ENCODE assay signal across 10 cellular contexts in the genomic region with DNA sequence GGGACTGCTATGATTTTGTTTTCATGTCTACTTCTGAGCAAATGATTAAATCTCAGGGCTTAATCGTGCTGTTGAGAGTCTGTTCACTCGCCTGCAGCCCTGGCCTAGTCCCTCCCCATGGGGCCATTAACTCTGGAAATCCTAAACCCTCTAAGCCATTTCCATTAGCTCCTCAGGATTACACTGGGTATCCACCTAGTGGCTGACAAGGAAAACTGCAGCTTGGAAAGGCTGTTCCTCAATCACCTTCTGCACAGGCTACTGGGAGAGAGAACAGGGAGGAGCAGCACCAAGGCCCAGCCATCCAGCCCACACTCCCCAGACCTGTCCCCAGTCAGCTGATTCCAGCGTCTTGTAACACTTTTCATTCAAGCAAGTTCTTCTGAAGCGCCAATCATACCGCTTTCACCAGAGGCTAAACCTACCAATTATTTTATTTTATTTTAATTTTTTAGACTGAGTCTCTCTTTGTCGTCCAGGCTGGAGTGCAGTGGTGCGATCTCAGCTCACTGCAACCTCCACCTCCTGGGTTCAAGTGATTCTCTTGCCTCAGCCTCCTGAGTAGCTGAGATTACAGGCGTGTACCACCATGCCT. TPM values are rescaled to one million over a fixed set of nuclear protein-coding genes. Genes with fewer than 3 reads are reported as not detected.
DNase-seq lines count a peak whose midpoint lies in the region; ATAC-seq and TF ChIP-seq lines count a peak whose summit lies in the region.
"Had no signal": no experiment of that assay in that cellular context is flagged by ENCODE, and none has a peak within 500 bp of the region (broad histone marks: within the 10 kb centered on the region; RNA-seq: fewer than 3 reads in every experiment).

No MANE protein-coding gene starts in this region.

- H3K4me1 ChIP-seq in Panc1 (ENCODE audit: control insufficient read depth, insufficient read depth, low read length) (no peaks in the 10 kb centered on the region), left lung (no peaks in the 10 kb centered on the region)

- BruUV-seq in Panc1 (replicated peaks; lab: Mats Ljungman, UMichigan) = no TSS peak

- no peak overlapping the region for H3K4me3 ChIP-seq in LNCaP clone FGC (ENCODE audit: low read depth, low read length)
- H3K4me3 ChIP-seq in Panc1 (ENCODE audit: low read depth in 2 of 2, low read length in 2 of 2) = no peak overlapping the region
- H3K4me3 ChIP-seq in left lung = no peak overlapping the region
- H3K4me3 ChIP-seq: BLaER1 had no signal

- CTCF ChIA-PET in Panc1 (lab: Charles Lee) = interaction anchor here (0.5 to 1.5 kb wide), 3 partner anchors 26 to 75 kb away, joined by 3 to 16 read pairs (median 3); no protein-coding TSS in a partner anchor

- intact Hi-C loops in Panc1 (cut with micrococcal nuclease; ENCODE audit: unreplicated experiment) (no loop called here), left lung (cut with DNase I) (no loop called here)

- no peaks in the 10 kb centered on the region for H3K9me3 Mint-ChIP-seq in type B pancreatic cell

- H3K27ac ChIP-seq in Panc1 (ENCODE audit: low read length) = no peak overlapping the region
- H3K27ac ChIP-seq in left lung = no peak overlapping the region
- H3K27ac ChIP-seq: BLaER1 had no signal

- H3K36me3 ChIP-seq in Panc1 (ENCODE audit: control insufficient read depth, insufficient read depth, low read length) = no peaks in the 10 kb centered on the region
- no peaks in the 10 kb centered on the region for H3K36me3 ChIP-seq in left lung
- H3K36me3 ChIP-seq: BLaER1 had no signal

- H3K27me3 Mint-ChIP-seq in type B pancreatic cell = peaks cover 23% of the 10 kb centered on the region

- POLR2A ChIA-PET in Panc1 (lab: Charles Lee) = no interaction called here

- no peaks in the 10 kb centered on the region for H3K4me1 Mint-ChIP-seq in type B pancreatic cell (ENCODE audit: unreplicated experiment)

- ATAC-seq in GM21528 (IDR thresholded peaks at IDR 0.05; ENCODE audit: low FRiP score, unreplicated experiment) = peak; percentile 73
- ATAC-seq in Panc1 = peak; percentile 95
- peak; percentile 91 for ATAC-seq in left lung

- H3K9me3 ChIP-seq in Panc1 (ENCODE audit: control insufficient read depth, insufficient read depth, low read depth, low read length) (no peaks in the 10 kb centered on the region), left lung (no peaks in the 10 kb centered on the region)
- H3K9me3 ChIP-seq: BLaER1 had no signal

- peak; percentile 63 for DNase-seq in SIG-M5 treated with dmso at 0.1 percent for 504 hours (lab: John Stamatoyannopoulos, UW; ENCODE audit: unreplicated experiment)
- no peak for DNase-seq in SIG-M5 (lab: John Stamatoyannopoulos, UW)
- DNase-seq in LNCaP clone FGC (ENCODE audit: low read depth) = peak; percentile 27
- peak; percentile 35 for DNase-seq in Panc1 (ENCODE audit: low read depth, low spot score)
- peak; percentile 32 for DNase-seq in central memory CD4-positive, alpha-beta T cell
- DNase-seq in left lung = no peak
- DNase-seq in type B pancreatic cell (ENCODE audit: extremely low spot score, unreplicated experiment) = no peak

- no peak overlapping the region for H3K4me3 Mint-ChIP-seq in type B pancreatic cell

- TF ChIP-seq CTCF in LNCaP clone FGC (IDR thresholded peaks at IDR 0.05; ENCODE audit: control insufficient read depth, extremely low read depth, insufficient read depth) (peak; percentile 83), Panc1 (IDR thresholded peaks at IDR 0.05) (peak; percentile 88), left lung (IDR thresholded peaks at IDR 0.05) (peak; percentile 73 to 85), type B pancreatic cell (conservative IDR thresholded peaks at IDR 0.05) (peak; percentile 84)

- H3K27me3 ChIP-seq in Panc1 (ENCODE audit: control insufficient read depth, insufficient read depth, low read length) (peaks cover 19% of the 10 kb centered on the region), left lung (peaks cover 0 to 14% of the 10 kb centered on the region in 2 donors)
- H3K27me3 ChIP-seq: BLaER1 had no signal

- in situ Hi-C loops in Panc1 (cut with HindIII; ENCODE audit: low pct_unique_long_range_greater_than_20kb, low sequenced_read_pairs) = no loop called here

- H3K27ac Mint-ChIP-seq in type B pancreatic cell = no peak overlapping the region

- H3K36me3 Mint-ChIP-seq in type B pancreatic cell = no peaks in the 10 kb centered on the region

RNA-seq across cellular contexts. Expression of a gene that starts 48.7 kb away (rescaled TPM):
- total RNA-seq in Panc1 (2021; ENCODE audit: unreplicated experiment) (not detected), left lung (not detected), type B pancreatic cell (ENCODE audit: low replicate concordance) (1.6 and 3.3 TPM in 2 replicates)
- not detected for polyA plus RNA-seq in Panc1 (2012; ENCODE audit: insufficient read length)
- polyA plus RNA-seq: urinary bladder had no signal

RNA-seq across cellular contexts. Expression of a gene that starts 57.7 kb away (rescaled TPM):
- total RNA-seq in Panc1 (2021; ENCODE audit: unreplicated experiment) (not detected), left lung (not detected), type B pancreatic cell (ENCODE audit: low replicate concordance) (not detected in 2 replicates)
- not detected for polyA plus RNA-seq in Panc1 (2012; ENCODE audit: insufficient read length)
- total RNA-seq: urinary bladder had no signal
- polyA plus RNA-seq: urinary bladder had no signal

Comparison
In these comparisons a context has a peak if more than half of its experiments do, and no peak if none do; other contexts are left out.
1. DNase-seq: peak in SIG-M5 treated with dmso at 0.1 percent for 504 hours (single experiment), LNCaP clone FGC (single experiment), Panc1 (single experiment) and central memory CD4-positive, alpha-beta T cell (single experiment); none in SIG-M5 (single experiment), left lung (0 of 2) and type B pancreatic cell (single experiment).
2. Peak in every context shown above with its lines, with median percentiles within 50 percentile points of each other: ATAC-seq and CTCF ChIP-seq.